In genomic region chr7:38374507-38374906, GRCh38 we compare ENCODE assay signal across 8 cellular contexts.
DNase-seq lines count a peak whose midpoint lies in the region; ATAC-seq and TF ChIP-seq lines count a peak whose summit lies in the region.

No MANE protein-coding gene starts in this region.

- no peak overlapping the region for H3K27ac Mint-ChIP-seq in T-helper 17 cell
- peak overlapping the region in 1 of 9 donors; percentile 4 for H3K27ac Mint-ChIP-seq in naive thymus-derived CD4-positive, alpha-beta T cell

- no peaks in the 10 kb centered on the region for H3K27me3 Mint-ChIP-seq in T-helper 17 cell
- H3K27me3 Mint-ChIP-seq in naive thymus-derived CD4-positive, alpha-beta T cell: no peaks in the 10 kb centered on the region

- H3K4me3 Mint-ChIP-seq in T-helper 17 cell: no peak overlapping the region
- no peak overlapping the region for H3K4me3 Mint-ChIP-seq in naive thymus-derived CD4-positive, alpha-beta T cell

- H3K9me3 Mint-ChIP-seq in naive thymus-derived CD4-positive, alpha-beta T cell: no peaks in the 10 kb centered on the region

- H3K27me3 ChIP-seq in naive thymus-derived CD4-positive, alpha-beta T cell (ENCODE audit: control insufficient read depth in 2 of 2, insufficient read depth in 2 of 2, low read length in 2 of 2): no peaks in the 10 kb centered on the region

- TF ChIP-seq CTCF in choroid plexus epithelial cell (conservative IDR thresholded peaks at IDR 0.05; ENCODE audit: low read depth, low read length): peak; percentile 66

- no peaks in the 10 kb centered on the region for H3K9me3 ChIP-seq in T-helper 17 cell (ENCODE audit: control insufficient read depth, low read length, poor library complexity, severe bottlenecking)
- H3K9me3 ChIP-seq in naive thymus-derived CD4-positive, alpha-beta T cell (ENCODE audit: control insufficient read depth in 2 of 3, low read length in 3 of 3): no peaks in the 10 kb centered on the region

- no peak overlapping the region for H3K27ac ChIP-seq in naive thymus-derived CD4-positive, alpha-beta T cell (ENCODE audit: low read depth, low read length)

- CTCF ChIA-PET in naive thymus-derived CD4-positive, alpha-beta T cell (lab: Charles Lee): interaction anchor here (0.5 to 6.9 kb wide), 20 partner anchors 9 to 1537 kb away, joined by 3 to 57 read pairs (median 4); no protein-coding TSS in a partner anchor

- H3K36me3 ChIP-seq in naive thymus-derived CD4-positive, alpha-beta T cell (ENCODE audit: control insufficient read depth in 2 of 3, insufficient read depth in 3 of 3, low read length in 3 of 3): peaks cover 0 to 14% (median 5%) of the 10 kb centered on the region in 3 experiments

- H3K4me1 Mint-ChIP-seq in T-helper 17 cell: peaks cover 30% of the 10 kb centered on the region
- H3K4me1 Mint-ChIP-seq in naive thymus-derived CD4-positive, alpha-beta T cell: peaks cover 14 to 42% (median 31%) of the 10 kb centered on the region in 7 donors

- peak; percentile 24 to 47 for DNase-seq in NCI-H446 (lab: John Stamatoyannopoulos, UW)
- DNase-seq in NCI-H446 treated with DMSO at 0.1 percent for 48 hours (lab: John Stamatoyannopoulos, UW): no peak
- DNase-seq in T-helper 17 cell: peak; percentile 26 to 41 (median 26)
- peak; percentile 67 for DNase-seq in choroid plexus epithelial cell (ENCODE audit: low read depth)
- peak in 8 of 9 donors; percentile 38 to 61 (median 56) for DNase-seq in naive thymus-derived CD4-positive, alpha-beta T cell

- peaks cover 11 to 13% of the 10 kb centered on the region in 2 donors for H3K4me1 ChIP-seq in naive thymus-derived CD4-positive, alpha-beta T cell (ENCODE audit: control insufficient read depth in 2 of 2, insufficient read depth in 2 of 2, low read length in 2 of 2)

- POLR2A ChIA-PET in naive thymus-derived CD4-positive, alpha-beta T cell (lab: Charles Lee): interaction anchor here (0.9 to 1.2 kb wide), 3 partner anchors 16 to 265 kb away, joined by 3 to 4 read pairs (median 3); no protein-coding TSS in a partner anchor

- intact Hi-C loops in naive thymus-derived CD4-positive, alpha-beta T cell (cut with micrococcal nuclease): loop anchor here (1.0 to 10.0 kb wide), 4 partner anchors 39 to 470 kb away; no protein-coding TSS in a partner anchor

- no peak overlapping the region for H3K4me3 ChIP-seq in choroid plexus epithelial cell (ENCODE audit: low read depth, low read length)
- H3K4me3 ChIP-seq in naive thymus-derived CD4-positive, alpha-beta T cell (ENCODE audit: low read length): no peak overlapping the region

- peaks cover 8% of the 10 kb centered on the region for H3K36me3 Mint-ChIP-seq in T-helper 17 cell (ENCODE audit: low read depth)
- H3K36me3 Mint-ChIP-seq in naive thymus-derived CD4-positive, alpha-beta T cell: peaks cover 0 to 7% (median 5%) of the 10 kb centered on the region in 5 donors

- peak; percentile 39 for ATAC-seq in HG03045 (IDR thresholded peaks at IDR 0.05; ENCODE audit: unreplicated experiment)
- ATAC-seq in T-helper 17 cell: peak; percentile 68
- peak; percentile 64 for ATAC-seq in naive thymus-derived CD4-positive, alpha-beta T cell
- ATAC-seq in GM21360 (IDR thresholded peaks at IDR 0.05; ENCODE audit: unreplicated experiment): no peak
- no peak for ATAC-seq in HG02970 (IDR thresholded peaks at IDR 0.05; ENCODE audit: low FRiP score, unreplicated experiment)

Comparison
In these comparisons a context has a peak if more than half of its experiments do, and no peak if none do; other contexts are left out.
1. ATAC-seq: peak in HG03045 (single experiment), T-helper 17 cell (single experiment) and naive thymus-derived CD4-positive, alpha-beta T cell (single experiment); none in GM21360 (single experiment) and HG02970 (single experiment).